21 cellular contexts compared by ENCODE assay signal in genomic region chr13:41720839-41721561, GRCh38.
DNase-seq lines count a peak whose midpoint lies in the region; ATAC-seq, FAIRE-seq and TF ChIP-seq lines count a peak whose summit lies in the region.
"Had no signal": no experiment of that assay in that cellular context is flagged by ENCODE, and none has a peak within 500 bp of the region (broad histone marks: within the 10 kb centered on the region; RNA-seq: fewer than 3 reads in every experiment).

No MANE protein-coding gene starts in this region.

- H3K27me3 ChIP-seq in bronchial epithelial cell (ENCODE audit: control insufficient read depth, insufficient read depth, low read length) = no peaks in the 10 kb centered on the region
- H3K27me3 ChIP-seq in right lobe of liver = no peaks in the 10 kb centered on the region

- no peak overlapping the region for H3K27ac Mint-ChIP-seq in effector memory CD8-positive, alpha-beta T cell
- H3K27ac Mint-ChIP-seq: H9 had no signal

- TF ChIP-seq RAD21 in A549 (conservative IDR thresholded peaks at IDR 0.05 in 1 of 2, IDR thresholded peaks at IDR 0.05 in 1 of 2) = no peak

- H3K4me1 Mint-ChIP-seq in effector memory CD8-positive, alpha-beta T cell (ENCODE audit: low read depth in 2 of 2) = no peaks in the 10 kb centered on the region
- H3K4me1 Mint-ChIP-seq: H9 had no signal

- intact Hi-C loops in right lobe of liver (cut with DNase I) = no loop called here

- no peak for DNase-seq in A549 (ENCODE audit: low read depth in 1 of 2, low spot score in 1 of 2)
- peak; percentile 12 for DNase-seq in NCI-H226
- DNase-seq in bronchial epithelial cell (ENCODE audit: low read depth) = peak; percentile 70
- DNase-seq in right lobe of liver = no peak
- DNase-seq in effector memory CD8-positive, alpha-beta T cell = no peak
- no peak for DNase-seq in NCI-H510A treated with DMSO at 0.1 percent for 48 hours (lab: John Stamatoyannopoulos, UW)
- DNase-seq in NCI-H774 (lab: John Stamatoyannopoulos, UW) = no peak
- DNase-seq in iPS-NIHi11 (ENCODE audit: low spot score) = no peak
- DNase-seq: ACHN; AML-193; CD4-positive, CD25-positive, alpha-beta regulatory T cell; DMS79; H9; IMR-90; Kasumi-1; NCI-H1105 treated with DMSO at 0.1 percent for 48 hours; NCI-H1694 treated with DMSO at 0.1 percent for 48 hours; NCI-H2107; NCI-H2227 treated with DMSO at 0.1 percent for 48 hours; NCI-H526; OCI-M1 had no signal

- no peak for ATAC-seq in A549
- peak; percentile 82 to 89 (median 84) for ATAC-seq in right lobe of liver
- ATAC-seq in effector memory CD8-positive, alpha-beta T cell (replicated peaks) = no peak

- no peak overlapping the region for H3K4me3 Mint-ChIP-seq in effector memory CD8-positive, alpha-beta T cell
- H3K4me3 Mint-ChIP-seq: CD4-positive, CD25-positive, alpha-beta regulatory T cell; H9 had no signal

- peak overlapping the region; percentile 37; the same call in 2 of the 3 replicates for H3K4me2 ChIP-seq in A549

- H3K36me3 ChIP-seq in bronchial epithelial cell (ENCODE audit: control insufficient read depth, insufficient read depth, low read length) = no peaks in the 10 kb centered on the region
- H3K36me3 ChIP-seq in right lobe of liver = no peaks in the 10 kb centered on the region

- TF ChIP-seq CTCF in A549 (IDR thresholded peaks at IDR 0.05) (no peak), bronchial epithelial cell (IDR thresholded peaks at IDR 0.05; ENCODE audit: insufficient read depth, low read length, severe bottlenecking) (no peak), right lobe of liver (IDR thresholded peaks at IDR 0.05) (peak in 1 of 4 donors; percentile 15)

- WGBS in A549 (ENCODE audit: missing lambda C conversion rate) = 60% methylated on average over 5 of the region's 5 CpGs
- WGBS in right lobe of liver (ENCODE audit: insufficient coverage, low coverage, low lambda C conversion rate, missing lambda C conversion rate) = 57% methylated on average over 5 of the region's 5 CpGs

- H3K27me3 Mint-ChIP-seq in effector memory CD8-positive, alpha-beta T cell = no peaks in the 10 kb centered on the region
- H3K27me3 Mint-ChIP-seq: CD4-positive, CD25-positive, alpha-beta regulatory T cell had no signal

- POLR2A ChIA-PET in A549 (lab: Yijun Ruan, JAX) = no interaction called here

- FAIRE-seq in A549 (lab: Jason Lieb, UNC) (no peak), bronchial epithelial cell (lab: Jason Lieb, UNC) (no peak)

- H3K4me1 ChIP-seq in A549 = peaks cover 25% of the 10 kb centered on the region
- peaks cover 0 to 26% (median 6%) of the 10 kb centered on the region in 4 donors for H3K4me1 ChIP-seq in right lobe of liver

- no peaks in the 10 kb centered on the region for H3K9me3 Mint-ChIP-seq in effector memory CD8-positive, alpha-beta T cell
- H3K9me3 Mint-ChIP-seq: CD4-positive, CD25-positive, alpha-beta regulatory T cell; H9 had no signal

- peak overlapping the region in 1 of 2 experiments; percentile 69; a peak in 2 of 6 replicates for H3K27ac ChIP-seq in A549
- H3K27ac ChIP-seq in right lobe of liver = peak overlapping the region; percentile 38 to 80 (median 53)

- no peak overlapping the region for H3K4me3 ChIP-seq in A549
- no peak overlapping the region for H3K4me3 ChIP-seq in bronchial epithelial cell (ENCODE audit: low read depth, low read length)
- H3K4me3 ChIP-seq in right lobe of liver = no peak overlapping the region

- no peaks in the 10 kb centered on the region for H3K9me3 ChIP-seq in A549
- no peaks in the 10 kb centered on the region for H3K9me3 ChIP-seq in right lobe of liver

- peaks cover 8% of the 10 kb centered on the region for H3K36me3 Mint-ChIP-seq in effector memory CD8-positive, alpha-beta T cell (ENCODE audit: insufficient read depth)

- TF ChIP-seq POLR2A in A549 (IDR thresholded peaks at IDR 0.05; ENCODE audit: low read length) (no peak), right lobe of liver (IDR thresholded peaks at IDR 0.05) (no peak)

- TF ChIP-seq EP300 in A549 (IDR thresholded peaks at IDR 0.05) = no peak

- CTCF ChIA-PET in A549 (lab: Yijun Ruan, JAX) = no interaction called here

TF ChIP-seq in A549, 52 proteins besides CTCF, POLR2A, EP300 and RAD21:
- 0 out of 4 replicates have a peak, but pooled peaks of 1 of the 2 experiments have one; percentile 16 for TF ChIP-seq CEBPB (IDR thresholded peaks at IDR 0.05)
- no peak for TF ChIP-seq FOSL2 (IDR thresholded peaks at IDR 0.05)
- peak; percentile 20; the same call in 1 of the 2 replicates for TF ChIP-seq FOSL2 (CRISPR knock-in tag; IDR thresholded peaks at IDR 0.05)
- TF ChIP-seq RNF2 (IDR thresholded peaks at IDR 0.05; ENCODE audit: borderline replicate concordance, low read depth) = no peak
TF ChIP-seq in A549: peak in this region for 2.

Comparison
In these comparisons a context has a peak if more than half of its experiments do, and no peak if none do; other contexts are left out.
1. ATAC-seq: peak in right lobe of liver (4 of 4); none in A549 (0 of 2) and effector memory CD8-positive, alpha-beta T cell (single experiment).
2. DNase-seq: peak in NCI-H226 (single experiment) and bronchial epithelial cell (single experiment); none in A549 (0 of 2), right lobe of liver (0 of 3), effector memory CD8-positive, alpha-beta T cell (0 of 3), NCI-H510A treated with DMSO at 0.1 percent for 48 hours (single experiment), NCI-H774 (single experiment) and iPS-NIHi11 (single experiment).